ENCODE assay signal across 22 cellular contexts in genomic region chr1:16402742-16403141, GRCh38. TPM values are rescaled to one million over a fixed set of nuclear protein-coding genes. Genes with fewer than 3 reads are reported as not detected.
"Had no signal": no experiment of that assay in that cellular context is flagged by ENCODE, and none has a peak within 500 bp of the region (broad histone marks: within the 10 kb centered on the region; RNA-seq: fewer than 3 reads in every experiment).

No MANE protein-coding gene starts in this region.

- H3K36me3 ChIP-seq: adrenal gland, prostate gland had no signal

- H3K27ac ChIP-seq: prostate gland, right lobe of liver had no signal

- H3K4me3 Mint-ChIP-seq: activated CD4-positive, alpha-beta T cell treated with anti-CD3 and anti-CD28 coated beads, Interleukin-2, amount 10 ng/mL, durations not matched to agents 24 days and 14 days; activated naive CD4-positive, alpha-beta T cell treated with anti-CD3 and anti-CD28 coated beads for 36 hours; immature natural killer cell; natural killer cell; type B pancreatic cell; WTC11 had no signal

- H3K4me1 ChIP-seq: adrenal gland, prostate gland, right lobe of liver had no signal

- ATAC-seq: left colon, natural killer cell, right lobe of liver, WTC11 had no signal

- H3K27me3 ChIP-seq: adrenal gland, right lobe of liver had no signal

- H3K27me3 Mint-ChIP-seq: activated CD4-positive, alpha-beta T cell treated with anti-CD3 and anti-CD28 coated beads, Interleukin-2, amount 10 ng/mL, durations not matched to agents 24 days and 14 days; type B pancreatic cell had no signal

- H3K27ac Mint-ChIP-seq: activated CD4-positive, alpha-beta T cell treated with anti-CD3 and anti-CD28 coated beads, Interleukin-2, amount 10 ng/mL, durations not matched to agents 24 days and 14 days; activated naive CD4-positive, alpha-beta T cell treated with anti-CD3 and anti-CD28 coated beads for 36 hours; type B pancreatic cell; WTC11 had no signal

- H3K4me3 ChIP-seq: adrenal gland, prostate gland, right lobe of liver had no signal

- H3K36me3 Mint-ChIP-seq: natural killer cell, type B pancreatic cell, WTC11 had no signal

- DNase-seq: activated CD4-positive, alpha-beta T cell treated with anti-CD3 and anti-CD28 coated beads, Interleukin-2, amount 10 ng/mL, durations not matched to agents 24 days and 14 days; activated CD8-positive, alpha-beta memory T cell treated with anti-CD3 and anti-CD28 coated beads for 24 hours; activated naive CD4-positive, alpha-beta T cell treated with anti-CD3 and anti-CD28 coated beads for 36 hours; adrenal gland; central memory CD4-positive, alpha-beta T cell; cortex of kidney; effector memory CD4-positive, alpha-beta T cell; immature natural killer cell; left colon; natural killer cell; occipital lobe; right lobe of liver; stimulated activated CD4-positive, alpha-beta T cell treated with anti-CD3 and anti-CD28 coated beads, Interleukin-2, amount 100 ng/mL, for 24 hours; stimulated activated naive CD4-positive, alpha-beta T cell; substantia nigra had no signal

- H3K9me3 ChIP-seq: adrenal gland, prostate gland, right lobe of liver had no signal

- H3K4me1 Mint-ChIP-seq: immature natural killer cell had no signal

- H3K9me3 Mint-ChIP-seq: activated CD4-positive, alpha-beta T cell treated with anti-CD3 and anti-CD28 coated beads, Interleukin-2, amount 10 ng/mL, durations not matched to agents 24 days and 14 days; activated naive CD4-positive, alpha-beta T cell treated with anti-CD3 and anti-CD28 coated beads for 36 hours; immature natural killer cell; natural killer cell; type B pancreatic cell; WTC11 had no signal

RNA-seq across cellular contexts. Expression of gene SPATA21, which starts 34.5 kb away (rescaled TPM):
- total RNA-seq: activated CD4-positive, alpha-beta T cell treated with anti-CD3 and anti-CD28 coated beads, Interleukin-2, amount 10 ng/mL, durations not matched to agents 24 days and 14 days; activated naive CD4-positive, alpha-beta T cell treated with anti-CD3 and anti-CD28 coated beads for 36 hours; adrenal gland; fibroblast of lung; glomerular endothelial cell; left colon; lung microvascular endothelial cell; mucosa of gallbladder; occipital lobe; prostate gland; WTC11 had no signal
- polyA plus RNA-seq: fibroblast of lung, immature natural killer cell had no signal
